ENCODE assay signal across 24 cellular contexts in the genomic region with DNA sequence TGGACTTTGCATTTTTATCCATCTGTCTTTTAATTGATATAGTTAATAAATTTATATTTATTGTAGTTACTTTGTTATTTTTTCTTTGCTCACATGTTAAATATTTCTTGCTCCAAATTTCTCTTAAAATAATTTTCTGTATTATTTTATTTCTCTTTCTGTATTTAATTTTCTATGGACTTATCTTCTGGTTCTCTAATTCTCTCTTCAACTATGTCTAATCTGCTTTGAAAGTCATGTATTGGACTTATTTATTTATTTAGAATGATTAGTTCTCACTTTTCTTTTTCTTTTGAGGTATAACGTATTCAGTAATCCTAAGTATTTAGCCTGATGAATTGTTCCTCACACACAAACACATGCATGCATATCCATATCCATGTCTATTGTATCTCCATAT. TPM values are rescaled to one million over a fixed set of nuclear protein-coding genes. Genes with fewer than 3 reads are reported as not detected.
DNase-seq lines count a peak whose midpoint lies in the region; ATAC-seq, FAIRE-seq and TF ChIP-seq lines count a peak whose summit lies in the region.
"Had no signal": no experiment of that assay in that cellular context is flagged by ENCODE, and none has a peak within 500 bp of the region (broad histone marks: within the 10 kb centered on the region; RNA-seq: fewer than 3 reads in every experiment).

No MANE protein-coding gene starts in this region.

- H3K27me3 ChIP-seq in SK-N-SH (ENCODE audit: insufficient read depth), result no peaks in the 10 kb centered on the region
- H3K27me3 ChIP-seq in K562 (ENCODE audit: control insufficient read depth in 2 of 2, insufficient read depth in 2 of 2, low read length in 2 of 2), result peaks cover 3 to 11% of the 10 kb centered on the region in 2 experiments; a peak in 3 of 5 replicates
- H3K27me3 ChIP-seq in pancreas, result no peaks in the 10 kb centered on the region
- H3K27me3 ChIP-seq: BLaER1 treated with 17β-estradiol and CSF1 and Interleukin-3, amounts not matched to agents 10 nM and 100 nM had no signal

- intact Hi-C loops in K562 (cut with micrococcal nuclease) (no loop called here), pancreas (cut with DNase I) (no loop called here)

- no peaks in the 10 kb centered on the region for H3K9me1 ChIP-seq in K562 (ENCODE audit: control insufficient read depth, insufficient read depth, low read length)

- no peak overlapping the region for H3K4me2 ChIP-seq in SK-N-SH
- H3K4me2 ChIP-seq in K562 (ENCODE audit: insufficient read depth, low read length), result no peak overlapping the region
- H3K4me2 ChIP-seq: A549; BLaER1 treated with 17β-estradiol and CSF1 and Interleukin-3, amounts not matched to agents 10 nM and 100 nM had no signal

- POLR2A ChIA-PET in SK-N-SH (lab: Yijun Ruan, JAX) (no interaction called here), K562 (lab: Yijun Ruan, JAX) (no interaction called here)

- CTCF ChIA-PET in SK-N-SH (lab: Yijun Ruan, JAX) (no interaction called here), K562 (lab: Yijun Ruan, JAX; ENCODE audit: low intra/inter-chr PET ratio) (no interaction called here)

- H3K9me3 ChIP-seq in SK-N-SH, result no peaks in the 10 kb centered on the region
- no peaks in the 10 kb centered on the region for H3K9me3 ChIP-seq in K562 (replicated peaks; ENCODE audit: control insufficient read depth, insufficient read depth, low read depth, low read length)
- H3K9me3 ChIP-seq in pancreas, result no peaks in the 10 kb centered on the region
- H3K9me3 ChIP-seq: BE2C had no signal

- H3K79me2 ChIP-seq in SK-N-SH (ENCODE audit: insufficient read depth), result no peaks in the 10 kb centered on the region
- no peaks in the 10 kb centered on the region for H3K79me2 ChIP-seq in K562 (ENCODE audit: control insufficient read depth, insufficient read depth, low read length)

- TF ChIP-seq RAD21 in SK-N-SH (IDR thresholded peaks at IDR 0.05; ENCODE audit: low read length), result no peak
- TF ChIP-seq RAD21 in K562 (CRISPR knock-in tag; conservative IDR thresholded peaks at IDR 0.05 in 1 of 2, IDR thresholded peaks at IDR 0.05 in 1 of 2), result no peak

- ATAC-seq in SK-N-SH treated with all-trans-retinoic acid at 6 μM for 48 hours (no peak), K562 (no peak), pancreas (no peak)
- ATAC-seq: A549 had no signal

- TF ChIP-seq CTCF in SK-N-SH (IDR thresholded peaks at IDR 0.05), result no peak
- no peak for TF ChIP-seq CTCF in K562 (IDR thresholded peaks at IDR 0.05 in 2 of 3, conservative IDR thresholded peaks at IDR 0.05 in 1 of 3; ENCODE audit: insufficient read depth in 2 of 3, low read depth in 1 of 3, low read length in 3 of 3)
- TF ChIP-seq CTCF in pancreas (IDR thresholded peaks at IDR 0.05), result no peak

- BruUV-seq in K562 (replicated peaks; lab: Mats Ljungman, UMichigan), result no TSS peak

- no peak overlapping the region for H3K9ac ChIP-seq in SK-N-SH
- no peak overlapping the region for H3K9ac ChIP-seq in K562 (ENCODE audit: insufficient read depth in 1 of 2, low read depth in 2 of 2, low read length in 2 of 2)
- H3K9ac ChIP-seq: BLaER1 treated with 17β-estradiol and CSF1 and Interleukin-3, amounts not matched to agents 10 nM and 100 nM; GM23248 had no signal

- H3K4me1 ChIP-seq in SK-N-SH (ENCODE audit: control insufficient read depth in 1 of 2, insufficient read depth in 2 of 2, low read depth in 1 of 2, low read length in 1 of 2) (no peaks in the 10 kb centered on the region), K562 (replicated peaks in 1 of 2; ENCODE audit: control insufficient read depth in 2 of 2, insufficient read depth in 2 of 2, low read length in 2 of 2) (peaks cover 0 to 1% of the 10 kb centered on the region in 2 experiments; a peak in 1 of 5 replicates), pancreas (no peaks in the 10 kb centered on the region)
- H3K4me1 ChIP-seq: A549; BE2C; BLaER1 treated with 17β-estradiol and CSF1 and Interleukin-3, amounts not matched to agents 10 nM and 100 nM had no signal

- DNase-seq in SK-N-SH, result no peak
- DNase-seq in K562 (ENCODE audit: extremely low read depth in 1 of 4, low spot score in 3 of 4), result no peak
- no peak for DNase-seq in pancreas
- no peak for DNase-seq in NCI-H1694 (lab: John Stamatoyannopoulos, UW)
- no peak for DNase-seq in COLO668 (lab: John Stamatoyannopoulos, UW; ENCODE audit: unreplicated experiment)
- DNase-seq in KG1 (lab: John Stamatoyannopoulos, UW), result no peak
- DNase-seq: ACHN; AML-193; BE2C; Calu3; CD4-positive, alpha-beta T cell; CD8-positive, alpha-beta memory T cell; COR-L47; DMS53; DMS79 treated with DMSO at 0.1 percent for 48 hours; GM23248; H7; HCEC 1CT had no signal

- no peaks in the 10 kb centered on the region for H4K20me1 ChIP-seq in SK-N-SH (ENCODE audit: insufficient read depth)
- no peaks in the 10 kb centered on the region for H4K20me1 ChIP-seq in K562 (replicated peaks; ENCODE audit: control insufficient read depth, insufficient read depth, low read length)
- H4K20me1 ChIP-seq: BLaER1 treated with 17β-estradiol and CSF1 and Interleukin-3, amounts not matched to agents 10 nM and 100 nM had no signal

- no peaks in the 10 kb centered on the region for H3F3A ChIP-seq in SK-N-SH (replicated peaks; ENCODE audit: insufficient read depth)

- H3K4me3 ChIP-seq in SK-N-SH (ENCODE audit: low read depth in 2 of 2, low read length in 1 of 2), result no peak overlapping the region
- H3K4me3 ChIP-seq in K562, result no peak overlapping the region
- no peak overlapping the region for H3K4me3 ChIP-seq in pancreas
- H3K4me3 ChIP-seq: A549; BLaER1 treated with 17β-estradiol and CSF1 and Interleukin-3, amounts not matched to agents 10 nM and 100 nM; GM23248 had no signal

- in situ Hi-C loops in K562 (cut with MboI), result no loop called here

- H3K36me3 ChIP-seq in SK-N-SH (replicated peaks in 1 of 2; ENCODE audit: control insufficient read depth in 1 of 2, insufficient read depth in 2 of 2, low read length in 1 of 2) (no peaks in the 10 kb centered on the region), K562 (ENCODE audit: control insufficient read depth, insufficient read depth, low read length) (no peaks in the 10 kb centered on the region), pancreas (no peaks in the 10 kb centered on the region)
- H3K36me3 ChIP-seq: BE2C had no signal

- no peak for FAIRE-seq in K562 (lab: Jason Lieb, UNC)
- peak; percentile 29 for FAIRE-seq in pancreas (lab: Jason Lieb, UNC)
- FAIRE-seq: A549, GM19239, H1 had no signal

- 75% methylated on average over 1 of the region's 1 CpG for WGBS in SK-N-SH (ENCODE audit: low lambda C conversion rate)
- whole genome bisulfite sequencing in K562 (ENCODE audit: insufficient coverage, low coverage, missing lambda C conversion rate), result 0% methylated on average over 1 of the region's 1 CpG
- WGBS in pancreas, 2 donors, result 84 to 86% methylated on average over 1 of the region's 1 CpG

- TF ChIP-seq EP300 in SK-N-SH (IDR thresholded peaks at IDR 0.05; ENCODE audit: borderline replicate concordance in 1 of 2, low read depth in 1 of 2, low read length in 1 of 2) (no peak), K562 (IDR thresholded peaks at IDR 0.05; ENCODE audit: low read length) (no peak)

- no peak overlapping the region for H3K27ac ChIP-seq in SK-N-SH (ENCODE audit: low read depth in 2 of 2, low read length in 1 of 2)
- H3K27ac ChIP-seq in K562 (ENCODE audit: extremely low read depth, low read depth, low read length), result no peak overlapping the region
- no peak overlapping the region for H3K27ac ChIP-seq in pancreas
- H3K27ac ChIP-seq: 22Rv1; A549; BLaER1 treated with 17β-estradiol and CSF1 and Interleukin-3, amounts not matched to agents 10 nM and 100 nM; GM23248 had no signal

- TF ChIP-seq POLR2A in K562 (conservative IDR thresholded peaks at IDR 0.05), result no peak

- H2AFZ ChIP-seq in SK-N-SH (ENCODE audit: low read depth) (no peak overlapping the region), K562 (ENCODE audit: low read depth, low read length) (no peak overlapping the region)
- H2AFZ ChIP-seq: GM23248 had no signal

- H3K9me2 ChIP-seq in SK-N-SH, result no peaks in the 10 kb centered on the region

TF ChIP-seq in SK-N-SH treated with all-trans-retinoic acid at 6 μM for 48 hours, 23 proteins besides CTCF, POLR2A, EP300 and RAD21 (continues in another document):
- TF ChIP-seq TOX (CRISPR knock-in tag; IDR thresholded peaks at IDR 0.05; ENCODE audit: borderline replicate concordance) (no peak), ARNTL (CRISPR knock-in tag; IDR thresholded peaks at IDR 0.05; ENCODE audit: borderline replicate concordance, low read depth) (no peak), ZFP30 (CRISPR knock-in tag; IDR thresholded peaks at IDR 0.05) (peak; percentile 96)

TF ChIP-seq in SK-N-SH, 30 proteins besides CTCF, POLR2A, EP300 and RAD21:
- TF ChIP-seq FOXM1 (IDR thresholded peaks at IDR 0.05; ENCODE audit: low read depth) (no peak), YY1 (IDR thresholded peaks at IDR 0.05; ENCODE audit: low read depth) (no peak), TEAD4 (IDR thresholded peaks at IDR 0.05; ENCODE audit: borderline replicate concordance, insufficient read depth) (no peak), GATA2 (CRISPR knock-in tag; IDR thresholded peaks at IDR 0.05) (no peak)

TF ChIP-seq in K562, 482 proteins besides CTCF, POLR2A, EP300 and RAD21:
- TF ChIP-seq RBM25 (IDR thresholded peaks at IDR 0.05; ENCODE audit: low read depth, low read length, severe bottlenecking) (peak; percentile 13), EWSR1 (IDR thresholded peaks at IDR 0.05; ENCODE audit: borderline replicate concordance, low read depth, partially characterized antibody) (no peak)

RNA-seq across cellular contexts. Expression of a gene that starts 53.1 kb away (rescaled TPM):
- 33.3 and 33.6 TPM in 2 replicates for polyA plus RNA-seq in SK-N-SH (2012; rRNA removed)
- polyA plus RNA-seq in SK-N-SH (2012; cell fraction: cytosol; rRNA removed), result 23.3 and 25.2 TPM in 2 replicates
- 80.7 and 86.5 TPM in 2 replicates for polyA plus RNA-seq in SK-N-SH (2012; cell fraction: nucleus; rRNA removed)
- total RNA-seq in K562 (2011; cell fraction: chromatin; rRNA removed; ENCODE audit: low replicate concordance), result 69.7 and 90.0 TPM in 2 replicates
- total RNA-seq in K562 (2011; cell fraction: nucleolus; rRNA removed), result 54.0 and 56.1 TPM in 2 replicates
- total RNA-seq in K562 (2011; cell fraction: nucleoplasm; rRNA removed), result 64.5 and 65.1 TPM in 2 replicates
- 32.0 and 37.5 TPM in 2 replicates for total RNA-seq in K562 (2014; rRNA removed)
- total RNA-seq in K562 (2014; rRNA removed; fragmentation: Illumina TruSeq; extraction: Trizol), result 17.5 and 18.0 TPM in 2 replicates
- total RNA-seq in K562 (2015; rRNA removed; fragmentation: Illumina TruSeq; extraction: Trizol), result 18.2 and 20.1 TPM in 2 replicates
- 35.5 and 37.7 TPM in 2 replicates for total RNA-seq in K562 (2021)
- 23.9 and 26.4 TPM in 2 replicates for polyA plus RNA-seq in K562 (2011; rRNA removed)
- 25.8 and 40.3 TPM in 2 replicates for polyA plus RNA-seq in K562 (2011; cell fraction: cytosol; rRNA removed)
- 81.4 and 94.5 TPM in 2 replicates for polyA plus RNA-seq in K562 (2011; cell fraction: nucleus; rRNA removed)
- polyA plus RNA-seq in K562 (2012), result 22.4 and 22.9 TPM in 2 replicates
- polyA plus RNA-seq in K562 (2014; fragmentation: Illumina TruSeq; extraction: Trizol), result 27.5 and 34.9 TPM in 2 replicates
- 1 to 10 TPM; 6.3 to 8.7 TPM for polyA plus RNA-seq in K562 (2014; fragmentation: Nextera tagmentation; extraction: Ambion mirVana)
- polyA plus RNA-seq in K562 (2014; rRNA removed), result 33.1 and 42.1 TPM in 2 replicates
- polyA minus RNA-seq in K562 (2011; rRNA and poly(A)+ RNA removed), result 13.5 and 17.4 TPM in 2 replicates
- polyA minus RNA-seq in K562 (2011; cell fraction: cytosol; rRNA and poly(A)+ RNA removed), result 20.6 and 22.0 TPM in 2 replicates
- 21.3 and 22.2 TPM in 2 replicates for polyA minus RNA-seq in K562 (2011; cell fraction: nucleus; rRNA and poly(A)+ RNA removed)
- 10 to 100 TPM; 11.3 to 15.3 (median 12.9) TPM for total RNA-seq in pancreas
- 10 to 100 TPM; 14.6 to 25.1 TPM for polyA plus RNA-seq in pancreas
